In the genomic region with DNA sequence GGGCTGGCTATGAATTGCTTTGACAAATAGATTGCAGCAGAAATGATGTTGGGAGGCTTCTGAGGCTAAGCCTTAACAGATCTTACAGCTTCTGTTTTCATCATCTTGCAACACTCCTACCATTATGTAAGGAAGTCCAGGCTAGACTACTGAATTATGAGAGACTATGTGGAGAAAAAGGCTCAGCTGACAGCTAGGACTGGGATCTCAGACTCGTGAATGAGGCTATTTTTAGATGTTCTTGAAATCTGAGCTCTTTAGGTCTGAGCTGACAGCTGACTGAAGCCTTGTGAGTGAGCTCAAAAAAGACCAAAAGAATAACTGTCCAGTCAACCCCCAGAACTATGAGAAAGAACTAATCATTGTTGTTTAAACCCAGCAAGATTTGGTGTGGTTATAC, we compare ENCODE assay signal across 1 cellular context.
TF ChIP-seq lines count a peak whose summit lies in the region.

No MANE protein-coding gene starts in this region.

TF ChIP-seq in HepG2, 621 proteins besides CTCF, POLR2A, EP300 and RAD21 (continued from another document):
- TF ChIP-seq, protein P1, sequence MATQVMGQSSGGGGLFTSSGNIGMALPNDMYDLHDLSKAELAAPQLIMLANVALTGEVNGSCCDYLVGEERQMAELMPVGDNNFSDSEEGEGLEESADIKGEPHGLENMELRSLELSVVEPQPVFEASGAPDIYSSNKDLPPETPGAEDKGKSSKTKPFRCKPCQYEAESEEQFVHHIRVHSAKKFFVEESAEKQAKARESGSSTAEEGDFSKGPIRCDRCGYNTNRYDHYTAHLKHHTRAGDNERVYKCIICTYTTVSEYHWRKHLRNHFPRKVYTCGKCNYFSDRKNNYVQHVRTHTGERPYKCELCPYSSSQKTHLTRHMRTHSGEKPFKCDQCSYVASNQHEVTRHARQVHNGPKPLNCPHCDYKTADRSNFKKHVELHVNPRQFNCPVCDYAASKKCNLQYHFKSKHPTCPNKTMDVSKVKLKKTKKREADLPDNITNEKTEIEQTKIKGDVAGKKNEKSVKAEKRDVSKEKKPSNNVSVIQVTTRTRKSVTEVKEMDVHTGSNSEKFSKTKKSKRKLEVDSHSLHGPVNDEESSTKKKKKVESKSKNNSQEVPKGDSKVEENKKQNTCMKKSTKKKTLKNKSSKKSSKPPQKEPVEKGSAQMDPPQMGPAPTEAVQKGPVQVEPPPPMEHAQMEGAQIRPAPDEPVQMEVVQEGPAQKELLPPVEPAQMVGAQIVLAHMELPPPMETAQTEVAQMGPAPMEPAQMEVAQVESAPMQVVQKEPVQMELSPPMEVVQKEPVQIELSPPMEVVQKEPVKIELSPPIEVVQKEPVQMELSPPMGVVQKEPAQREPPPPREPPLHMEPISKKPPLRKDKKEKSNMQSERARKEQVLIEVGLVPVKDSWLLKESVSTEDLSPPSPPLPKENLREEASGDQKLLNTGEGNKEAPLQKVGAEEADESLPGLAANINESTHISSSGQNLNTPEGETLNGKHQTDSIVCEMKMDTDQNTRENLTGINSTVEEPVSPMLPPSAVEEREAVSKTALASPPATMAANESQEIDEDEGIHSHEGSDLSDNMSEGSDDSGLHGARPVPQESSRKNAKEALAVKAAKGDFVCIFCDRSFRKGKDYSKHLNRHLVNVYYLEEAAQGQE (IDR thresholded peaks at IDR 0.05; ENCODE audit: borderline replicate concordance in 1 of 2, low read depth in 1 of 2, low read length in 2 of 2): no peak
- no peak for TF ChIP-seq DR1 (CRISPR knock-in tag; IDR thresholded peaks at IDR 0.05)
TF ChIP-seq in HepG2: peak in this region for 0.
